Comparison of ENCODE assay signal across 21 cellular contexts in the genomic region with DNA sequence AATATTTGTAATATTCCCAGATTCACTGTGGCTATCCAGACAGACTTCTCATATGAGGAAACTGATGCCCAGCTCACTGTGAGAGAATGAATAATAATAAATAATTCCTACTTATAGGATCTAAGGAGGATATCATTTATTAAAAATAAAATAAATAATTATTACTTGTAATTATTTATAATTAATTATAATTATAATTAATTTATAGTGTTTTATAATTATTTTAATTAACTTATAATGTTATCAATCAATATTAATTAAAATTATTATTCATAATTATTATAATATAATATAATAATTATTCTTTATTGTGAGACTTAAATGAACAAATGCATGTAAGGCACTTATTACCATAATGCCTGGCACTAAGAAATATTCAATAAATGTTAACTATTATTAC.
"Had no signal": no experiment of that assay in that cellular context is flagged by ENCODE, and none has a peak within 500 bp of the region (broad histone marks: within the 10 kb centered on the region; RNA-seq: fewer than 3 reads in every experiment).

No MANE protein-coding gene starts in this region.

- H3K9me3 ChIP-seq: gastrocnemius medialis, heart left ventricle, left lung, mucosa of descending colon, neutrophil, sigmoid colon, spleen, testis had no signal

- H3K36me3 ChIP-seq: gastrocnemius medialis, heart left ventricle, left lung, neutrophil, sigmoid colon, spleen, tibial artery had no signal

- ATAC-seq: effector memory CD8-positive, alpha-beta T cell; gastrocnemius medialis; heart left ventricle; left cardiac atrium; left lung; mucosa of descending colon; natural killer cell treated with Interleukin-12 subunit alpha and Interleukin-12 subunit beta and Interleukin-15 and Interleukin-18, amount 100 ng/mL, for 72 hours; stimulated activated memory B cell treated with anti-CD40 and anti-IgM and Interleukin-4, amounts not matched to agents 10 μg/mL and 1 μg/mL and 100 μg/mL, for 72 hours; stimulated activated naive CD8-positive, alpha-beta T cell treated with anti-CD3 and anti-CD28 coated beads, Interleukin-15, Interleukin-2, amounts not matched to agents 100 U/mL and 50 U/mL, for 24 hours had no signal

- DNase-seq: cortex of kidney; effector memory CD8-positive, alpha-beta T cell; gastrocnemius medialis; heart left ventricle; left cardiac atrium; left lung; mesenchymal stem cell; mucosa of descending colon; naive B cell; sigmoid colon; spleen; stimulated activated CD4-positive, alpha-beta T cell treated with anti-CD3 and anti-CD28 coated beads, Interleukin-4, amount 100 ng/mL, for 4 hours; stimulated activated naive CD8-positive, alpha-beta T cell treated with anti-CD3 and anti-CD28 coated beads, Interleukin-15, Interleukin-2, amounts not matched to agents 100 U/mL and 50 U/mL, for 24 hours; substantia nigra; testis; tibial artery had no signal

- H3K9ac ChIP-seq: parathyroid adenoma had no signal

- H3K4me1 ChIP-seq: gastrocnemius medialis, heart left ventricle, left lung, parathyroid adenoma, sigmoid colon, spleen, testis, tibial artery had no signal

- H3K4me3 ChIP-seq: gastrocnemius medialis, heart left ventricle, hepatocyte, left lung, mucosa of descending colon, sigmoid colon, spleen, testis, tibial artery had no signal

- H3K27ac ChIP-seq: gastrocnemius medialis, heart left ventricle, hepatocyte, left lung, neutrophil, parathyroid adenoma, sigmoid colon, spleen, testis, tibial artery had no signal
